In the genomic region with DNA sequence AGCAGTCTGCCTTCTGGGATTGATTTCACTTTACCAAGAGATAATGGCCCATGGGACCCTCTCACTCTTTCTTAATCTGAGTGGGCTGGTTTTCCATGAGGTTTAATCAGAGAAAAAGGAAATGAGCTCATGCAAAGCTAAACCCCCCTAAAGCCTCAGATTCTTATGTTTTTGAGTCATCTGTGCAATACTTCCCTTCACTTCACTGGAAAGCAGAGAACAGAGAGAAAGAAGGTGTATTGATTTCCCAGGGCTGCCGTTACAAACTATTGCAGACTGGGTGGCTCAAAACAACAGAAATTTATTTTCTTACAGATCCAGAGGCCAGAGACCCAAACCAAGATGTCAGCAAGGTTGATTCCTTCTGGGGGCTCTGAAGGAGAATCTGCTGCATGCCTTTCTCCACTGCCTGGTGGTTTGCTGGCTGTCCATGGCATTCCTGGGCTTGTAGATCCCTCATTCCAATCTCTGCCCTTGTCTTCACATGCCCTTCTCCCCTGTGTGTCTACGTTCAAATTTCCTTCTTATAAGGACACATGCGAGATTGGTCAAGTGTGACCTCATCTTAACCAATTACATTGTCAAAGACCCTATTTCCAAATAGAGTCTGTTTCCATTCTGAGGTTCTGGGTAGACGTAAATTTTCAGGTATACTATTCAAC, we compare ENCODE assay signal across 14 cellular contexts.
DNase-seq lines count a peak whose midpoint lies in the region; ATAC-seq and TF ChIP-seq lines count a peak whose summit lies in the region.
"Had no signal": no experiment of that assay in that cellular context is flagged by ENCODE, and none has a peak within 500 bp of the region (broad histone marks: within the 10 kb centered on the region; RNA-seq: fewer than 3 reads in every experiment).

No MANE protein-coding gene starts in this region.

- TF ChIP-seq POLR2A in sigmoid colon (IDR thresholded peaks at IDR 0.05): no peak

- H3K27me3 Mint-ChIP-seq in CD8-positive, alpha-beta memory T cell: peaks cover 2 to 5% of the 10 kb centered on the region in 2 donors
- H3K27me3 Mint-ChIP-seq: stimulated activated naive CD8-positive, alpha-beta T cell treated with anti-CD3 and anti-CD28 coated beads, Interleukin-15, Interleukin-2, amounts not matched to agents 100 ng/mL and 50 ng/mL, for 24 hours had no signal

- H3F3A ChIP-seq in GM23248 (ENCODE audit: insufficient read depth): peaks cover 45% of the 10 kb centered on the region

- peak overlapping the region; percentile 76 for H3K4me2 ChIP-seq in GM23248 (ENCODE audit: unreplicated experiment)

- H3K4me3 ChIP-seq in GM23248 (peak overlapping the region; percentile 44), SJCRH30 (0 out of 2 replicates have a peak overlapping the region, but pooled peaks have one; percentile 5), fibroblast of the aortic adventitia (ENCODE audit: low read depth, low read length) (no peak overlapping the region), skeletal muscle cell (ENCODE audit: low read depth, low read length) (no peak overlapping the region), sigmoid colon (no peak overlapping the region)
- H3K4me3 ChIP-seq in CD8-positive, alpha-beta memory T cell (ENCODE audit: low read length): no peak overlapping the region

- H3K36me3 Mint-ChIP-seq in CD8-positive, alpha-beta memory T cell: no peaks in the 10 kb centered on the region

- DNase-seq in GM23248 (peak; percentile 79), SJCRH30 (peak; percentile 38 to 53), fibroblast of the aortic adventitia (ENCODE audit: low read depth) (peak; percentile 84), skeletal muscle cell (ENCODE audit: low read depth) (peak; percentile 75), sigmoid colon (no peak)
- no peak for DNase-seq in CD8-positive, alpha-beta memory T cell
- DNase-seq in activated CD4-positive, alpha-beta T cell treated with anti-CD3 and anti-CD28 coated beads for 48 hours: no peak
- DNase-seq: amygdala, DND-41, NCI-H146, nephron progenitor cell had no signal

- no peak overlapping the region for H3K4me3 Mint-ChIP-seq in CD8-positive, alpha-beta memory T cell
- H3K4me3 Mint-ChIP-seq: nephron progenitor cell; stimulated activated naive CD8-positive, alpha-beta T cell treated with anti-CD3 and anti-CD28 coated beads, Interleukin-15, Interleukin-2, amounts not matched to agents 100 ng/mL and 50 ng/mL, for 24 hours; T-helper 1 cell treated with Interleukin-12 subunit alpha and Interleukin-12 subunit beta and Interleukin-4 antibody, amounts not matched to agents 30 μg/mL and 1 μg/mL, for 36 hours had no signal

- H3K27me3 ChIP-seq in GM23248 (replicated peaks; ENCODE audit: insufficient read depth) (no peaks in the 10 kb centered on the region), SJCRH30 (no peaks in the 10 kb centered on the region), sigmoid colon (no peaks in the 10 kb centered on the region)
- no peaks in the 10 kb centered on the region for H3K27me3 ChIP-seq in CD8-positive, alpha-beta memory T cell (ENCODE audit: insufficient read depth, low read length, poor library complexity, severe bottlenecking)

- no peak for TF ChIP-seq EP300 in sigmoid colon (IDR thresholded peaks at IDR 0.05)

- H3K27ac ChIP-seq in GM23248 (peak overlapping the region; percentile 89), SJCRH30 (peak overlapping the region; percentile 74), sigmoid colon (peak overlapping the region in 1 of 4 donors; percentile 22)
- H3K27ac ChIP-seq in CD8-positive, alpha-beta memory T cell (ENCODE audit: low read depth, low read length): no peak overlapping the region

- peak overlapping the region; percentile 66 for H3K9ac ChIP-seq in GM23248

- H3K9me2 ChIP-seq in GM23248 (ENCODE audit: insufficient read depth): no peaks in the 10 kb centered on the region

- peaks cover 33% of the 10 kb centered on the region for H3K4me1 ChIP-seq in GM23248 (ENCODE audit: insufficient read depth)
- peaks cover 19% of the 10 kb centered on the region for H3K4me1 ChIP-seq in SJCRH30
- H3K4me1 ChIP-seq in sigmoid colon: peaks cover 0 to 17% (median under 1%) of the 10 kb centered on the region in 4 donors
- H3K4me1 ChIP-seq in CD8-positive, alpha-beta memory T cell (ENCODE audit: insufficient read depth, low read length): no peaks in the 10 kb centered on the region

- no peak for ATAC-seq in HG03460 (IDR thresholded peaks at IDR 0.05; ENCODE audit: unreplicated experiment)

- no peak overlapping the region for H3K27ac Mint-ChIP-seq in CD8-positive, alpha-beta memory T cell
- H3K27ac Mint-ChIP-seq: stimulated activated naive CD8-positive, alpha-beta T cell treated with anti-CD3 and anti-CD28 coated beads, Interleukin-15, Interleukin-2, amounts not matched to agents 100 ng/mL and 50 ng/mL, for 24 hours; T-helper 1 cell treated with Interleukin-12 subunit alpha and Interleukin-12 subunit beta and Interleukin-4 antibody, amounts not matched to agents 30 μg/mL and 1 μg/mL, for 36 hours had no signal

- POLR2A ChIA-PET in CD8-positive, alpha-beta memory T cell (lab: Charles Lee): no interaction called here

- no peaks in the 10 kb centered on the region for H3K79me2 ChIP-seq in GM23248 (ENCODE audit: insufficient read depth)

- no peak for TF ChIP-seq CTCF in fibroblast of the aortic adventitia (IDR thresholded peaks at IDR 0.05; ENCODE audit: insufficient read depth, low read length)
- TF ChIP-seq CTCF in sigmoid colon (IDR thresholded peaks at IDR 0.05): no peak

- CTCF ChIA-PET in CD8-positive, alpha-beta memory T cell (lab: Charles Lee): no interaction called here

- peak overlapping the region; percentile 49 for H2AFZ ChIP-seq in GM23248

- no peaks in the 10 kb centered on the region for H3K4me1 Mint-ChIP-seq in CD8-positive, alpha-beta memory T cell

- intact Hi-C loops in sigmoid colon (cut with DNase I): no loop called here

- H3K36me3 ChIP-seq in GM23248 (ENCODE audit: low read depth) (no peaks in the 10 kb centered on the region), SJCRH30 (no peaks in the 10 kb centered on the region), sigmoid colon (no peaks in the 10 kb centered on the region)
- H3K36me3 ChIP-seq in CD8-positive, alpha-beta memory T cell (ENCODE audit: insufficient read depth, low read length): no peaks in the 10 kb centered on the region

- peaks cover 0 to 2% (median 0%) of the 10 kb centered on the region in 5 donors for H3K9me3 Mint-ChIP-seq in CD8-positive, alpha-beta memory T cell
- H3K9me3 Mint-ChIP-seq: nephron progenitor cell; stimulated activated naive CD8-positive, alpha-beta T cell treated with anti-CD3 and anti-CD28 coated beads, Interleukin-15, Interleukin-2, amounts not matched to agents 100 ng/mL and 50 ng/mL, for 24 hours; T-helper 1 cell treated with Interleukin-12 subunit alpha and Interleukin-12 subunit beta and Interleukin-4 antibody, amounts not matched to agents 30 μg/mL and 1 μg/mL, for 36 hours had no signal

- H3K9me3 ChIP-seq in GM23248 (ENCODE audit: low read depth): no peaks in the 10 kb centered on the region
- no peaks in the 10 kb centered on the region for H3K9me3 ChIP-seq in SJCRH30 (replicated peaks)
- no peaks in the 10 kb centered on the region for H3K9me3 ChIP-seq in sigmoid colon
- H3K9me3 ChIP-seq in CD8-positive, alpha-beta memory T cell (ENCODE audit: low read length): no peaks in the 10 kb centered on the region

- no peaks in the 10 kb centered on the region for H4K20me1 ChIP-seq in GM23248 (ENCODE audit: insufficient read depth)

- in situ Hi-C loops in GM23248 (cut with MboI): no loop called here

- 32 to 35% methylated on average over 4 of the region's 4 CpGs for WGBS in GM23248 (ENCODE audit: low coverage in 1 of 2, low lambda C conversion rate in 2 of 2, missing lambda C conversion rate in 2 of 2), 2 experiments
- 89 to 92% methylated on average over 4 of the region's 4 CpGs for WGBS in sigmoid colon, 2 donors

Comparison
In these comparisons a context has a peak if more than half of its experiments do, and no peak if none do; other contexts are left out.
1. DNase-seq: peak in GM23248 (single experiment), SJCRH30 (2 of 2), fibroblast of the aortic adventitia (single experiment) and skeletal muscle cell (single experiment); none in sigmoid colon (single experiment), CD8-positive, alpha-beta memory T cell (0 of 5) and activated CD4-positive, alpha-beta T cell treated with anti-CD3 and anti-CD28 coated beads for 48 hours (single experiment).
2. H3K4me3 ChIP-seq: peak in GM23248 (single experiment) and SJCRH30 (single experiment); none in fibroblast of the aortic adventitia (single experiment), skeletal muscle cell (single experiment), sigmoid colon (0 of 4) and CD8-positive, alpha-beta memory T cell (single experiment).